10 cellular contexts compared by ENCODE assay signal in genomic region chr7:142231716-142232115, GRCh38.
DNase-seq lines count a peak whose midpoint lies in the region; ATAC-seq, FAIRE-seq and TF ChIP-seq lines count a peak whose summit lies in the region.
"Had no signal": no experiment of that assay in that cellular context is flagged by ENCODE, and none has a peak within 500 bp of the region (broad histone marks: within the 10 kb centered on the region; RNA-seq: fewer than 3 reads in every experiment).

No MANE protein-coding gene starts in this region.

- H3K36me3 ChIP-seq in HAP-1 (replicated peaks) = no peaks in the 10 kb centered on the region

- no peak overlapping the region for H3K4me3 ChIP-seq in HAP-1

- TF ChIP-seq CTCF in D721Med (IDR thresholded peaks at IDR 0.05; ENCODE audit: insufficient read depth, missing control alignments) = peak; percentile 47

- no peak for ATAC-seq in GM21737 (IDR thresholded peaks at IDR 0.05; ENCODE audit: unreplicated experiment)

- H3K27me3 ChIP-seq in HAP-1 (ENCODE audit: low read depth) = no peaks in the 10 kb centered on the region

- H3K4me1 ChIP-seq in HAP-1 = no peaks in the 10 kb centered on the region

- FAIRE-seq in D721Med (lab: Jason Lieb, UNC) = peak; percentile 94

- peak; percentile 57 for DNase-seq in D721Med (ENCODE audit: insufficient read length, low spot score)
- DNase-seq in HAP-1 (ENCODE audit: low spot score in 2 of 2) = peak; percentile 13 to 46
- DNase-seq in RKO (ENCODE audit: low spot score) = peak; percentile 35
- DNase-seq in islet precursor cell = peak; percentile 80
- no peak for DNase-seq in hypothalamus (lab: John Stamatoyannopoulos, UW)
- DNase-seq in NCI-H187 treated with DMSO at 0.1 percent for 48 hours (lab: John Stamatoyannopoulos, UW) = no peak
- DNase-seq in activated effector memory CD4-positive, alpha-beta T cell treated with Interleukin-2 at 50 U/mL for 16 hours = no peak
- DNase-seq: EL, MM.1S had no signal

- in situ Hi-C loops in HAP-1 (cut with MboI; ENCODE audit: low sequenced_read_pairs) = no loop called here

- no peaks in the 10 kb centered on the region for H3K9me3 ChIP-seq in HAP-1

Comparison
In these comparisons a context has a peak if more than half of its experiments do, and no peak if none do; other contexts are left out.
1. DNase-seq: peak in D721Med (single experiment), HAP-1 (2 of 2), RKO (single experiment) and islet precursor cell (single experiment); none in hypothalamus (0 of 51), NCI-H187 treated with DMSO at 0.1 percent for 48 hours (single experiment) and activated effector memory CD4-positive, alpha-beta T cell treated with Interleukin-2 at 50 U/mL for 16 hours (single experiment).